20 cellular contexts compared by ENCODE assay signal in genomic region chr1:235017191-235017590, GRCh38.
DNase-seq lines count a peak whose midpoint lies in the region; ATAC-seq, FAIRE-seq and TF ChIP-seq lines count a peak whose summit lies in the region.
"Had no signal": no experiment of that assay in that cellular context is flagged by ENCODE, and none has a peak within 500 bp of the region (broad histone marks: within the 10 kb centered on the region; RNA-seq: fewer than 3 reads in every experiment).

No MANE protein-coding gene starts in this region.

- intact Hi-C loops in Caco-2 (cut with micrococcal nuclease; ENCODE audit: unreplicated experiment), result no loop called here

- no peak for DNase-seq in A549 (ENCODE audit: low read depth in 1 of 2, low spot score in 1 of 2)
- no peak for DNase-seq in Caco-2
- peak; percentile 13 for DNase-seq in activated CD8-positive, alpha-beta memory T cell treated with anti-CD3 and anti-CD28 coated beads, Interleukin-2, amount 50 U/mL, for 48 hours
- no peak for DNase-seq in foreskin keratinocyte
- no peak for DNase-seq in OCI-M2 (lab: John Stamatoyannopoulos, UW; ENCODE audit: unreplicated experiment)
- no peak for DNase-seq in HAP-1 (ENCODE audit: low spot score in 2 of 2)
- no peak for DNase-seq in stimulated activated naive CD8-positive, alpha-beta T cell treated with anti-CD3 and anti-CD28 coated beads, Interleukin-15, Interleukin-2, amounts not matched to agents 100 U/mL and 50 U/mL, for 24 hours
- DNase-seq: activated T-cell treated with anti-CD3 and anti-CD28 coated beads for 4 hours; effector CD4-positive, alpha-beta T cell; esophagus squamous epithelium; glutamatergic neuron; left ventricle myocardium inferior; NCI-H1105 treated with DMSO at 0.1 percent for 48 hours; NCI-H526 treated with DMSO at 0.1 percent for 48 hours; posterior cingulate gyrus; stimulated activated CD4-positive, alpha-beta T cell treated with anti-CD3 and anti-CD28 coated beads, Interleukin-2, amount 100 ng/mL, for 48 hours; T-helper 9 cell had no signal

- POLR2A ChIA-PET in A549 (lab: Yijun Ruan, JAX) (no interaction called here), Caco-2 (lab: Charles Lee) (no interaction called here)

- H3K9me3 Mint-ChIP-seq in Caco-2 (ENCODE audit: unreplicated experiment), result no peaks in the 10 kb centered on the region

- no peak overlapping the region for H3K4me2 ChIP-seq in A549

- peak overlapping the region; percentile 57 to 71 for H3K27ac ChIP-seq in A549
- peak overlapping the region; percentile 82 for H3K27ac ChIP-seq in foreskin keratinocyte
- H3K27ac ChIP-seq: cardiac muscle cell, esophagus squamous epithelium, left ventricle myocardium inferior, vagina had no signal

- TF ChIP-seq CTCF in A549 (IDR thresholded peaks at IDR 0.05) (no peak), Caco-2 (IDR thresholded peaks at IDR 0.05; ENCODE audit: insufficient read depth in 1 of 2, low read depth in 1 of 2, low read length in 1 of 2, severe bottlenecking in 1 of 2, unreplicated experiment in 1 of 2) (no peak), foreskin keratinocyte (conservative IDR thresholded peaks at IDR 0.05) (no peak)

- in situ Hi-C loops in HAP-1 (cut with MboI; ENCODE audit: low sequenced_read_pairs), result no loop called here

- H3K36me3 Mint-ChIP-seq in Caco-2 (ENCODE audit: insufficient read depth, unreplicated experiment), result no peaks in the 10 kb centered on the region

- no peak for FAIRE-seq in A549 (lab: Jason Lieb, UNC)

- ATAC-seq in A549 (no peak), foreskin keratinocyte (no peak)
- ATAC-seq in stimulated activated naive CD8-positive, alpha-beta T cell treated with anti-CD3 and anti-CD28 coated beads, Interleukin-15, Interleukin-2, amounts not matched to agents 100 U/mL and 50 U/mL, for 24 hours, result no peak
- ATAC-seq: activated CD4-positive, CD25-positive, alpha-beta regulatory T cell treated with anti-CD3 and anti-CD28 coated beads, Interleukin-2, amount 50 U/mL, for 24 hours had no signal

- no peak for TF ChIP-seq EP300 in A549 (IDR thresholded peaks at IDR 0.05)

- no peak for TF ChIP-seq RAD21 in A549 (conservative IDR thresholded peaks at IDR 0.05 in 1 of 2, IDR thresholded peaks at IDR 0.05 in 1 of 2)

- CTCF ChIA-PET in A549 (lab: Yijun Ruan, JAX) (no interaction called here), Caco-2 (lab: Charles Lee) (interaction anchor here (0.6 kb wide), 1 partner anchor 47 kb away, joined by 3 read pairs; no protein-coding TSS in a partner anchor)

- H3K4me3 Mint-ChIP-seq in Caco-2 (ENCODE audit: unreplicated experiment), result no peak overlapping the region

- H3K4me1 Mint-ChIP-seq in Caco-2 (ENCODE audit: low read depth, unreplicated experiment), result peaks cover 18% of the 10 kb centered on the region

- no TSS peak for BruUV-seq in Caco-2 (replicated peaks; lab: Mats Ljungman, UMichigan)

- no peak for TF ChIP-seq POLR2A in A549 (IDR thresholded peaks at IDR 0.05; ENCODE audit: low read length)

- H3K36me3 ChIP-seq in Caco-2 (ENCODE audit: control insufficient read depth, insufficient read depth, low read length) (no peaks in the 10 kb centered on the region), HAP-1 (replicated peaks) (no peaks in the 10 kb centered on the region)
- H3K36me3 ChIP-seq: cardiac muscle cell, esophagus squamous epithelium, left ventricle myocardium inferior, vagina had no signal

- H3K4me1 ChIP-seq in A549 (peaks cover 15% of the 10 kb centered on the region), Caco-2 (peaks cover 18% of the 10 kb centered on the region), foreskin keratinocyte (peaks cover 29% of the 10 kb centered on the region), HAP-1 (no peaks in the 10 kb centered on the region)

- H3K4me3 ChIP-seq in A549, result no peak overlapping the region
- no peak overlapping the region for H3K4me3 ChIP-seq in Caco-2 (ENCODE audit: low read depth, low read length)
- H3K4me3 ChIP-seq in HAP-1, result no peak overlapping the region
- H3K4me3 ChIP-seq: cardiac muscle cell, esophagus squamous epithelium, left ventricle myocardium inferior, vagina had no signal

- H3K27me3 Mint-ChIP-seq in Caco-2 (ENCODE audit: insufficient read depth, unreplicated experiment), result no peaks in the 10 kb centered on the region

- peak overlapping the region; percentile 13 for H3K27ac Mint-ChIP-seq in Caco-2 (ENCODE audit: unreplicated experiment)

- WGBS in A549 (ENCODE audit: missing lambda C conversion rate), result 84% methylated on average over 4 of the region's 4 CpGs

- H3K9me3 ChIP-seq in A549, result peaks cover 14% of the 10 kb centered on the region; the same call in 2 of the 3 replicates
- no peaks in the 10 kb centered on the region for H3K9me3 ChIP-seq in Caco-2
- H3K9me3 ChIP-seq in HAP-1, result no peaks in the 10 kb centered on the region
- H3K9me3 ChIP-seq: esophagus squamous epithelium, vagina had no signal

- H3K27me3 ChIP-seq in Caco-2 (replicated peaks; ENCODE audit: control insufficient read depth, insufficient read depth, low read length), result no peaks in the 10 kb centered on the region
- H3K27me3 ChIP-seq in foreskin keratinocyte, result no peaks in the 10 kb centered on the region
- H3K27me3 ChIP-seq in HAP-1 (ENCODE audit: low read depth), result no peaks in the 10 kb centered on the region
- H3K27me3 ChIP-seq: cardiac muscle cell, esophagus squamous epithelium, vagina had no signal

TF ChIP-seq in A549, 52 proteins besides CTCF, POLR2A, EP300 and RAD21:
- TF ChIP-seq NR3C1 (IDR thresholded peaks at IDR 0.05) (no peak), HOXB5 (CRISPR knock-in tag; IDR thresholded peaks at IDR 0.05) (no peak), HOXB13 (CRISPR knock-in tag; IDR thresholded peaks at IDR 0.05; ENCODE audit: low read depth) (no peak), ZFP36 (IDR thresholded peaks at IDR 0.05; ENCODE audit: borderline replicate concordance, partially characterized antibody) (no peak), RARB (CRISPR knock-in tag; IDR thresholded peaks at IDR 0.05) (no peak), MYC (IDR thresholded peaks at IDR 0.05; ENCODE audit: borderline replicate concordance, low read length) (no peak), FOXS1 (CRISPR knock-in tag; IDR thresholded peaks at IDR 0.05) (no peak), POLR2AphosphoS2 (conservative IDR thresholded peaks at IDR 0.05; ENCODE audit: low read length) (no peak), RFX5 (IDR thresholded peaks at IDR 0.05) (no peak), FOSB (CRISPR knock-in tag; IDR thresholded peaks at IDR 0.05) (no peak), CHD2 (IDR thresholded peaks at IDR 0.05; ENCODE audit: low read length, partially characterized antibody) (no peak), SMC3 (IDR thresholded peaks at IDR 0.05) (no peak), RNF2 (IDR thresholded peaks at IDR 0.05; ENCODE audit: borderline replicate concordance, low read depth) (no peak), E2F6 (IDR thresholded peaks at IDR 0.05; ENCODE audit: borderline replicate concordance, low read depth) (no peak), FOSL2 (IDR thresholded peaks at IDR 0.05) (no peak), FOSL2 (CRISPR knock-in tag; IDR thresholded peaks at IDR 0.05) (no peak), PBX3 (IDR thresholded peaks at IDR 0.05) (no peak), GATA3 (IDR thresholded peaks at IDR 0.05; ENCODE audit: borderline replicate concordance) (no peak), MAFK (IDR thresholded peaks at IDR 0.05; ENCODE audit: partially characterized antibody) (no peak), CBX2 (IDR thresholded peaks at IDR 0.05; ENCODE audit: borderline replicate concordance, low read depth) (no peak)
